In genomic region chr3:159239054-159239453, GRCh38 we compare ENCODE assay signal across 24 cellular contexts.
DNase-seq lines count a peak whose midpoint lies in the region; ATAC-seq and TF ChIP-seq lines count a peak whose summit lies in the region.
"Had no signal": no experiment of that assay in that cellular context is flagged by ENCODE, and none has a peak within 500 bp of the region (broad histone marks: within the 10 kb centered on the region; RNA-seq: fewer than 3 reads in every experiment).

No MANE protein-coding gene starts in this region.

- no peaks in the 10 kb centered on the region for H3K27me3 ChIP-seq in GM23248 (replicated peaks; ENCODE audit: insufficient read depth)
- H3K27me3 ChIP-seq: body of pancreas, MG63, ovary, Peyer's patch, SJCRH30, testis, uterus had no signal

- no peaks in the 10 kb centered on the region for H3K79me2 ChIP-seq in GM23248 (ENCODE audit: insufficient read depth)

- ATAC-seq in SK-N-SH treated with all-trans-retinoic acid at 6 μM for 48 hours (peak; percentile 25; the same call in 2 of the 3 replicates), GM18867 (IDR thresholded peaks at IDR 0.05; ENCODE audit: unreplicated experiment) (no peak)
- ATAC-seq: activated CD8-positive, alpha-beta T cell treated with anti-CD3 and anti-CD28 coated beads for 36 hours; body of pancreas; K562; stimulated activated memory B cell treated with anti-CD40 and anti-IgM and Interleukin-4, amounts not matched to agents 10 μg/mL and 1 μg/mL and 100 μg/mL, for 72 hours had no signal

- no peaks in the 10 kb centered on the region for H3K9me3 ChIP-seq in GM23248 (ENCODE audit: low read depth)
- H3K9me3 ChIP-seq: body of pancreas, MG63, ovary, Peyer's patch, SJCRH30, testis, uterus had no signal

- no peak overlapping the region for H3K4me3 ChIP-seq in AG09309 (ENCODE audit: control insufficient read depth, low read depth, low read length)
- H3K4me3 ChIP-seq in GM23248: no peak overlapping the region
- no peak overlapping the region for H3K4me3 ChIP-seq in foreskin fibroblast (ENCODE audit: low read depth in 1 of 2, low read length in 2 of 2)
- H3K4me3 ChIP-seq: body of pancreas, K562, MG63, ovary, Peyer's patch, SJCRH30, testis, uterus had no signal

- H3K27ac ChIP-seq in GM23248 (no peak overlapping the region), caudate nucleus (ENCODE audit: low read depth, low read length) (no peak overlapping the region)
- H3K27ac ChIP-seq: body of pancreas, epithelial cell of prostate, ovary, Peyer's patch, SJCRH30, testis, uterus had no signal

- H2AFZ ChIP-seq in GM23248: no peak overlapping the region

- H3K4me2 ChIP-seq in GM23248 (ENCODE audit: unreplicated experiment): no peak overlapping the region

- TF ChIP-seq CTCF in AG09309 (IDR thresholded peaks at IDR 0.05; ENCODE audit: control insufficient read depth, insufficient read depth, low read depth, low read length, missing control alignments) (no peak), foreskin fibroblast (IDR thresholded peaks at IDR 0.05; ENCODE audit: low read depth, low read length) (no peak)

- H3K9me2 ChIP-seq in GM23248 (ENCODE audit: insufficient read depth): no peaks in the 10 kb centered on the region

- no peak overlapping the region for H3K9ac ChIP-seq in GM23248

- H3F3A ChIP-seq in GM23248 (ENCODE audit: insufficient read depth): peaks cover 7% of the 10 kb centered on the region; the same call in 1 of the 2 replicates

- H4K20me1 ChIP-seq in GM23248 (ENCODE audit: insufficient read depth): no peaks in the 10 kb centered on the region

- in situ Hi-C loops in GM23248 (cut with MboI): no loop called here

- H3K36me3 ChIP-seq in GM23248 (ENCODE audit: low read depth): no peaks in the 10 kb centered on the region
- H3K36me3 ChIP-seq: MG63, ovary, Peyer's patch, SJCRH30, uterus had no signal

- peaks cover 37% of the 10 kb centered on the region for H3K4me1 ChIP-seq in GM23248 (ENCODE audit: insufficient read depth)
- H3K4me1 ChIP-seq: body of pancreas, Peyer's patch, SJCRH30, testis, uterus had no signal

- DNase-seq in AG09309 (ENCODE audit: low read depth): peak; percentile 40
- peak; percentile 51 for DNase-seq in GM23248
- peak; percentile 50 to 80 for DNase-seq in foreskin fibroblast
- DNase-seq in DMS153 (lab: John Stamatoyannopoulos, UW): no peak
- no peak for DNase-seq in caudate nucleus (lab: John Stamatoyannopoulos, UW)
- DNase-seq in activated effector memory CD4-positive, alpha-beta T cell treated with Interleukin-2 at 50 U/mL for 16 hours: no peak
- DNase-seq: activated CD4-positive, alpha-beta T cell treated with anti-CD3 and anti-CD28 coated beads for 1 hour; activated CD8-positive, alpha-beta T cell treated with anti-CD3 and anti-CD28 coated beads for 36 hours; activated effector memory CD4-positive, alpha-beta T cell treated with anti-CD3 and anti-CD28 coated beads, Interleukin-2, amount 50 U/mL, for 16 hours; activated T-cell treated with anti-CD3 and anti-CD28 coated beads for 4 hours; body of pancreas; GF-D8; ovary; Peyer's patch; SJCRH30; stimulated activated CD4-positive, alpha-beta T cell treated with anti-CD3 and anti-CD28 coated beads, Interleukin-4, amount 100 ng/mL, for 1 hour; testis; uterus had no signal

TF ChIP-seq in SK-N-SH treated with all-trans-retinoic acid at 6 μM for 48 hours, 23 proteins besides CTCF, POLR2A, EP300 and RAD21:
- TF ChIP-seq ISL1 (CRISPR knock-in tag; IDR thresholded peaks at IDR 0.05) (peak; percentile 62), ZC3H10 (CRISPR knock-in tag; IDR thresholded peaks at IDR 0.05) (peak; percentile 28; the same call in 1 of the 2 replicates), PATZ1 (CRISPR knock-in tag; IDR thresholded peaks at IDR 0.05; ENCODE audit: borderline replicate concordance) (no peak), POU6F1 (CRISPR knock-in tag; IDR thresholded peaks at IDR 0.05; ENCODE audit: borderline replicate concordance, low read depth) (no peak), OSR1 (CRISPR knock-in tag; IDR thresholded peaks at IDR 0.05) (no peak), ARNTL (CRISPR knock-in tag; IDR thresholded peaks at IDR 0.05; ENCODE audit: borderline replicate concordance, low read depth) (no peak)
TF ChIP-seq in SK-N-SH treated with all-trans-retinoic acid at 6 μM for 48 hours: peak in this region for 2.

Comparison
In these comparisons a context has a peak if more than half of its experiments do, and no peak if none do; other contexts are left out.
1. DNase-seq: peak in AG09309 (single experiment), GM23248 (single experiment) and foreskin fibroblast (2 of 2); none in DMS153 (single experiment), caudate nucleus (0 of 61) and activated effector memory CD4-positive, alpha-beta T cell treated with Interleukin-2 at 50 U/mL for 16 hours (single experiment).